Comparison of ENCODE assay signal across 9 cellular contexts in the genomic region with DNA sequence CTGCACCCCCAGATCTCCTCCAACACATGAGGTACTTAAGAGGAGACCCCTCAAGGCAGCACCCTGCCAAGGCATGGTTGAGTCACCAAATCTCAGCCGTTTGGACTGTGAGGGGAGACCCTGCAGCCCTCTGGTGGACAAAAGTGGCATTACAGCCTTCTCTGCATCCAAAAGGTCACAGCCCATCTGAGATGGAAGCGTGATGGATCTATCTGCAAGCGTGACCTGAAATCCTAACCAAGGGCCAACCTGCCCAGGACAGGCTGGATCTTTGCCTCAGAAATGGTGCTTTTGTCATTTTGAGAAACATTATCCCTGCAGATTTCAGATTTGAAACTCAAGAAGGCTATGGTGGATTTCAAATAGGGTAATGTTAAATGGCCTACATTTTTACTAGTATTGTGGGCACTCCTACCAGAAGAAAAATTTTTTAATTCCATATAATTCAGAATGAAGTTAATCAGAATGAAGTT. TPM values are rescaled to one million over a fixed set of nuclear protein-coding genes. Genes with fewer than 3 reads are reported as not detected.
A peak's percentile ranks its signal among the peaks of the same experiment; 100 is the strongest.
DNase-seq lines count a peak whose midpoint lies in the region; ATAC-seq, FAIRE-seq and TF ChIP-seq lines count a peak whose summit lies in the region.
"Had no signal": no experiment of that assay in that cellular context is flagged by ENCODE, and none has a peak within 500 bp of the region (broad histone marks: within the 10 kb centered on the region; RNA-seq: fewer than 3 reads in every experiment).

No MANE protein-coding gene starts in this region.

- H3K27me3 Mint-ChIP-seq in effector memory CD8-positive, alpha-beta T cell, result peaks cover 0 to 9% of the 10 kb centered on the region in 2 donors
- H3K27me3 Mint-ChIP-seq: activated naive CD8-positive, alpha-beta T cell had no signal

- H3K23ac ChIP-seq in mesendoderm (ENCODE audit: low read length), result no peak overlapping the region

- H3K4me1 ChIP-seq in mesendoderm (ENCODE audit: control insufficient read depth, low read depth, low read length), result no peaks in the 10 kb centered on the region

- H3K56ac ChIP-seq in mesendoderm (ENCODE audit: low read length), result no peak overlapping the region

- no peaks in the 10 kb centered on the region for H3K79me1 ChIP-seq in mesendoderm (ENCODE audit: low read length)

- H2BK15ac ChIP-seq in mesendoderm (replicated peaks; ENCODE audit: low read depth), result no peak overlapping the region

- peak; percentile 94 for ATAC-seq in effector memory CD8-positive, alpha-beta T cell (replicated peaks)
- no peak for ATAC-seq in GM18505 (IDR thresholded peaks at IDR 0.05; ENCODE audit: unreplicated experiment)

- no peaks in the 10 kb centered on the region for H3K36me3 Mint-ChIP-seq in effector memory CD8-positive, alpha-beta T cell (ENCODE audit: insufficient read depth)
- H3K36me3 Mint-ChIP-seq: activated naive CD8-positive, alpha-beta T cell had no signal

- H3K4me3 ChIP-seq in HFF-Myc (replicated peaks; ENCODE audit: low read depth, low read length) (no peak overlapping the region), mesendoderm (ENCODE audit: low read length) (no peak overlapping the region)

- H3K4me3 Mint-ChIP-seq in effector memory CD8-positive, alpha-beta T cell, result no peak overlapping the region
- H3K4me3 Mint-ChIP-seq: activated naive CD8-positive, alpha-beta T cell had no signal

- no peak overlapping the region for H3K4me2 ChIP-seq in mesendoderm (ENCODE audit: low read length)

- FAIRE-seq in D721Med (lab: Jason Lieb, UNC), result no peak

- H3K27me3 ChIP-seq in mesendoderm (ENCODE audit: insufficient read depth, low read length, poor library complexity), result no peaks in the 10 kb centered on the region

- no CpG with 5 or more reads among the region's 3 CpGs for WGBS in mesendoderm (ENCODE audit: extremely low coverage, insufficient coverage, low lambda C conversion rate)

- H3K79me2 ChIP-seq in mesendoderm (ENCODE audit: control insufficient read depth, insufficient read depth, low read length), result no peaks in the 10 kb centered on the region

- H4K8ac ChIP-seq in mesendoderm (ENCODE audit: low read depth, low read length), result no peak overlapping the region

- no peak overlapping the region for H3K4ac ChIP-seq in mesendoderm (ENCODE audit: low read depth, low read length)

- peak; percentile 65 for TF ChIP-seq CTCF in D721Med (IDR thresholded peaks at IDR 0.05; ENCODE audit: insufficient read depth, missing control alignments)
- peak; percentile 96 for TF ChIP-seq CTCF in HFF-Myc (IDR thresholded peaks at IDR 0.05; ENCODE audit: low read depth, low read length, missing control alignments)

- no peak overlapping the region for H2BK5ac ChIP-seq in mesendoderm (ENCODE audit: low read length)

- H3K9me3 Mint-ChIP-seq in effector memory CD8-positive, alpha-beta T cell, result no peaks in the 10 kb centered on the region

- peaks cover 0 to 3% of the 10 kb centered on the region in 2 donors for H3K4me1 Mint-ChIP-seq in effector memory CD8-positive, alpha-beta T cell (ENCODE audit: low read depth in 2 of 2)

- no peak for TF ChIP-seq POLR2A in GM18505 (IDR thresholded peaks at IDR 0.05; ENCODE audit: borderline replicate concordance, extremely low read depth, insufficient read depth, insufficient read length)

- DNase-seq in D721Med (ENCODE audit: insufficient read length, low spot score) (peak; percentile 53), HFF-Myc (ENCODE audit: extremely low read depth, low read depth) (peak; percentile 50), NCI-H446 treated with DMSO at 0.1 percent for 48 hours (lab: John Stamatoyannopoulos, UW) (peak; percentile 39), mesendoderm (peak; percentile 84)
- peak; percentile 94 for DNase-seq in activated CD8-positive, alpha-beta memory T cell treated with anti-CD3 and anti-CD28 coated beads for 24 hours
- DNase-seq in effector memory CD8-positive, alpha-beta T cell, result peak; percentile 82 to 85 (median 85)
- peak; percentile 77 to 79 for DNase-seq in stimulated activated CD8-positive, alpha-beta memory T cell treated with anti-CD3 and anti-CD28 coated beads, Interleukin-2, amount 100 ng/mL, for 1 hour (ENCODE audit: low read depth in 2 of 2)

- no peak overlapping the region for H3K18ac ChIP-seq in mesendoderm (ENCODE audit: low read length)

- H3K27ac Mint-ChIP-seq in effector memory CD8-positive, alpha-beta T cell, result no peak overlapping the region
- H3K27ac Mint-ChIP-seq: activated naive CD8-positive, alpha-beta T cell had no signal

- no peak overlapping the region for H3K9ac ChIP-seq in mesendoderm (ENCODE audit: low read length)

- H3K27ac ChIP-seq in mesendoderm (ENCODE audit: low read depth, low read length), result no peak overlapping the region

- no peak overlapping the region for H4K5ac ChIP-seq in mesendoderm (ENCODE audit: low read length)

- no peaks in the 10 kb centered on the region for H3K36me3 ChIP-seq in mesendoderm (ENCODE audit: control insufficient read depth, insufficient read depth, low read length)

- H2BK120ac ChIP-seq in mesendoderm (ENCODE audit: low read depth, low read length), result no peak overlapping the region

- H2AK5ac ChIP-seq in mesendoderm (ENCODE audit: low read length), result no peak overlapping the region

RNA-seq across cellular contexts. Expression of a gene that starts 23.7 kb away (rescaled TPM):
- 10.4 TPM for polyA plus RNA-seq in mesendoderm (2013, experiment 1 of 2)
- polyA plus RNA-seq in mesendoderm (2013, experiment 2 of 2), result 10.7 TPM

RNA-seq across cellular contexts. Expression of a gene that starts 58.9 kb away (rescaled TPM):
- polyA plus RNA-seq in mesendoderm (2013, experiment 1 of 2), result 14.9 TPM
- polyA plus RNA-seq in mesendoderm (2013, experiment 2 of 2), result 14.1 TPM

Comparison
In these comparisons a context has a peak if more than half of its experiments do, and no peak if none do; other contexts are left out.
1. DNase-seq: peak in every context shown above with its lines; median percentile 94 in activated CD8-positive, alpha-beta memory T cell treated with anti-CD3 and anti-CD28 coated beads for 24 hours; 85 in effector memory CD8-positive, alpha-beta T cell; 84 in mesendoderm; 78 in stimulated activated CD8-positive, alpha-beta memory T cell treated with anti-CD3 and anti-CD28 coated beads, Interleukin-2, amount 100 ng/mL, for 1 hour; 53 in D721Med; 50 in HFF-Myc; 39 in NCI-H446 treated with DMSO at 0.1 percent for 48 hours.